8 cellular contexts compared by ENCODE assay signal in genomic region chr1:37808369-37809319, GRCh38. TPM values are rescaled to one million over a fixed set of nuclear protein-coding genes. Genes with fewer than 3 reads are reported as not detected.
DNase-seq lines count a peak whose midpoint lies in the region; ATAC-seq and TF ChIP-seq lines count a peak whose summit lies in the region.

No MANE protein-coding gene starts in this region.

- ATAC-seq in GM19455 (IDR thresholded peaks at IDR 0.05; ENCODE audit: unreplicated experiment), result peak; percentile 41
- peak; percentile 20 for ATAC-seq in HG03469 (IDR thresholded peaks at IDR 0.05; ENCODE audit: unreplicated experiment)

- H3K27me3 ChIP-seq in OCI-LY1 (ENCODE audit: insufficient read depth, low read length) (no peaks in the 10 kb centered on the region), osteoblast (ENCODE audit: insufficient read depth, low read length) (no peaks in the 10 kb centered on the region)

- peak overlapping the region; percentile 67 for H3K9ac ChIP-seq in OCI-LY1 (ENCODE audit: low read length)

- H3K27ac ChIP-seq in OCI-LY1 (ENCODE audit: low read depth, low read length, poor library complexity, severe bottlenecking) (no peak overlapping the region), osteoblast (ENCODE audit: low read depth, low read length) (peak overlapping the region; percentile 66)

- H3K4me3 ChIP-seq in OCI-LY1 (ENCODE audit: low read depth, low read length, poor library complexity, severe bottlenecking), result peak overlapping the region; percentile 69
- H3K4me3 ChIP-seq in osteoblast (ENCODE audit: insufficient read depth, low read length), result peak overlapping the region; percentile 92

- H4K20me1 ChIP-seq in OCI-LY1 (ENCODE audit: insufficient read depth, low read length), result no peaks in the 10 kb centered on the region
- peaks cover 48% of the 10 kb centered on the region for H4K20me1 ChIP-seq in osteoblast (ENCODE audit: insufficient read depth, low read length)

- peaks cover 9% of the 10 kb centered on the region for H3K79me2 ChIP-seq in OCI-LY1 (ENCODE audit: insufficient read depth, low read length)
- H3K79me2 ChIP-seq in osteoblast (ENCODE audit: insufficient read depth, low read length), result peaks cover 54% of the 10 kb centered on the region

- intact Hi-C loops in cardiac septum (cut with DNase I), result loop anchor here (5.0 to 10.0 kb wide), 5 partner anchors 49 to 214 kb away; partner anchors contain the start of genes CDCA8, GNL2, INPP5B and MTF1

- peaks cover 18% of the 10 kb centered on the region for H3K4me1 ChIP-seq in OCI-LY1 (ENCODE audit: insufficient read depth, low read length, severe bottlenecking)
- peaks cover 29% of the 10 kb centered on the region for H3K4me1 ChIP-seq in osteoblast (ENCODE audit: insufficient read depth, low read length)

- no peaks in the 10 kb centered on the region for H3K9me3 ChIP-seq in OCI-LY1 (ENCODE audit: low read length)
- H3K9me3 ChIP-seq in osteoblast (ENCODE audit: low read depth, low read length), result no peaks in the 10 kb centered on the region

- TF ChIP-seq CTCF in OCI-LY1 (IDR thresholded peaks at IDR 0.05; ENCODE audit: low read length), result no peak
- peak; percentile 6 for TF ChIP-seq CTCF in osteoblast (IDR thresholded peaks at IDR 0.05; ENCODE audit: extremely low read depth, low read depth, low read length)

- H3K9me2 ChIP-seq in OCI-LY1 (ENCODE audit: low read depth, low read length), result no peaks in the 10 kb centered on the region

- H3K4me2 ChIP-seq in OCI-LY1 (ENCODE audit: low read length) (peak overlapping the region; percentile 63), osteoblast (ENCODE audit: insufficient read depth, low read length) (peak overlapping the region; percentile 67)

- DNase-seq in DMS53 treated with DMSO at 0.1 percent for 48 hours (lab: John Stamatoyannopoulos, UW; ENCODE audit: unreplicated experiment), result peak; percentile 84
- peak; percentile 66 for DNase-seq in amniotic stem cell (lab: John Stamatoyannopoulos, UW)
- peak; percentile 83 for DNase-seq in cardiac septum (ENCODE audit: low spot score)
- peak; percentile 100 for DNase-seq in osteoblast (ENCODE audit: insufficient read length, low spot score, missing footprints)
- no peak for DNase-seq in cortex of kidney (lab: John Stamatoyannopoulos, UW)

- H3K36me3 ChIP-seq in OCI-LY1 (ENCODE audit: insufficient read depth, low read length) (peaks cover 34% of the 10 kb centered on the region), osteoblast (ENCODE audit: insufficient read depth, low read length) (peaks cover 44% of the 10 kb centered on the region)

- H3F3A ChIP-seq in OCI-LY1 (ENCODE audit: insufficient read depth, low read length), result no peaks in the 10 kb centered on the region

- no peak overlapping the region for H2AFZ ChIP-seq in OCI-LY1 (ENCODE audit: low read length)
- H2AFZ ChIP-seq in osteoblast (ENCODE audit: low read length), result peak overlapping the region; percentile 11

RNA-seq across cellular contexts. Expression of gene YRDC, which starts 0.6 kb away (rescaled TPM):
- total RNA-seq in cardiac septum (6.3 TPM), osteoblast (8.3 and 8.5 TPM in 2 replicates)

RNA-seq across cellular contexts. Expression of gene C1orf122, which starts 1.1 kb away (rescaled TPM):
- total RNA-seq in cardiac septum (52.1 TPM), osteoblast (11.6 and 12.1 TPM in 2 replicates)

RNA-seq across cellular contexts. Expression of gene MANEAL, which starts 15.0 kb away (rescaled TPM):
- 2.1 TPM for total RNA-seq in cardiac septum
- total RNA-seq in osteoblast, result 0.29 and 0.36 TPM in 2 replicates

RNA-seq across cellular contexts. Expression of gene EPHA10, which starts 43.7 kb away (rescaled TPM):
- total RNA-seq in cardiac septum (not detected), osteoblast (not detected in 2 replicates)

RNA-seq across cellular contexts. Expression of gene MTF1, which starts 50.7 kb away (rescaled TPM):
- total RNA-seq in cardiac septum (16.0 TPM), osteoblast (4.1 and 4.3 TPM in 2 replicates)
